ENCODE assay signal across 8 cellular contexts in the genomic region with DNA sequence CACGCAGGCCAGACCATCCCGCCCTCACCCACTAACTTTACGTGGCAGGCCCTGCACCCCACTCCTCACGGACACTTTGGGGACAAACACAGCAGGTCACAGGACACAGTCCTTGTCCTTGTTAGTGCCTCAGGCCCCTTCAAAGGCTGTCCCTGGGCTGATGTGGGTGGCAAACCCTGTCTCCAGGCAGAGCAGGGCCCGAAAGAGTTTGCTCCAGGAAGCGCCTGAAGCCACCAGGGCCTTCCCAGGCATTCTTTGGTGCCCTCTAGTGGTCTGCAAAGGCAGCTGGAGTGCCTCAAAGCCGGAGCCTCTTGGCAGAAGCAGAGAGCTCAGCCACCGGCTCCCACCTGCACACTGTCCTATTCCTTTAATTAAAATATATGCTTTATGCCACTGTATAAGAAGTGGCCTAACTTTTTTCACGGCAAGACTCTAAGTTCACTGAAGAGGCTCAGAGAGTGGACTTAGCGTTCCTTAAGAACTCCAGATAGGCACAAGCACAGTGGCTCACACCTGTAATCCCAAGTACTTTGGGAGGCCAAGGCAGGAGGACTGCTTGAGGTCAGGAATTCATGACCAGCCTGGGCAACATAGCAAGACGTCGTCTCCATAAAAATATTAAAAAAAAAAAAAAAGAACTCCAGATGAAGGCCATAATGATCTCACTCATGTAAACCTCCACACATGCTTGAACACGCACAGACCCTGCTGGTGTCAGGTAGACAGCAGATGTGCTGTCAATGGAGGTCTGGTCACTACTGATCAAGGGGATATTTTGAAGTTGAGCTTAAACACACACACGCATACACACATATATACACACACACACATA. TPM values are rescaled to one million over a fixed set of nuclear protein-coding genes. Genes with fewer than 3 reads are reported as not detected.
A peak's percentile ranks its signal among the peaks of the same experiment; 100 is the strongest.
DNase-seq lines count a peak whose midpoint lies in the region; ATAC-seq and TF ChIP-seq lines count a peak whose summit lies in the region.

No MANE protein-coding gene starts in this region.

- no peaks in the 10 kb centered on the region for H3K27me3 ChIP-seq in SJSA1 (replicated peaks)
- no peaks in the 10 kb centered on the region for H3K27me3 ChIP-seq in foreskin keratinocyte

- peak; percentile 98 for TF ChIP-seq CTCF in foreskin keratinocyte (conservative IDR thresholded peaks at IDR 0.05)

- peaks cover 56% of the 10 kb centered on the region for H3K36me3 ChIP-seq in SJSA1

- DNase-seq in DMS53 (lab: John Stamatoyannopoulos, UW) (peak; percentile 76), SJSA1 (ENCODE audit: low read depth in 1 of 2, low spot score in 2 of 2) (peak; percentile 89 to 90), activated gamma-delta T cell treated with Interleukin-2 at 50 U/mL for 16 hours (peak; percentile 82), foreskin keratinocyte (peak; percentile 88 to 94), occipital lobe (lab: John Stamatoyannopoulos, UW) (peak; percentile 86), stromal cell of bone marrow (ENCODE audit: low read depth) (peak; percentile 79)
- DNase-seq in Jurkat, Clone E6-1 (ENCODE audit: low read depth, low spot score) = peak; percentile 82

- ATAC-seq in foreskin keratinocyte (peak; percentile 52), HG03139 (IDR thresholded peaks at IDR 0.05; ENCODE audit: unreplicated experiment) (no peak)

- no peaks in the 10 kb centered on the region for H3K9me3 ChIP-seq in SJSA1 (replicated peaks)

- H3K27ac ChIP-seq in SJSA1 = peak overlapping the region; percentile 53
- H3K27ac ChIP-seq in foreskin keratinocyte = peak overlapping the region; percentile 75

- no peak overlapping the region for H3K4me3 ChIP-seq in Jurkat, Clone E6-1 (ENCODE audit: low read length)
- H3K4me3 ChIP-seq in SJSA1 = no peak overlapping the region

- H3K4me1 ChIP-seq in SJSA1 (replicated peaks) (peaks cover 75% of the 10 kb centered on the region), foreskin keratinocyte (peaks cover 44% of the 10 kb centered on the region)

RNA-seq across cellular contexts. Expression of a gene that starts 11.1 kb away (rescaled TPM):
- polyA plus RNA-seq in Jurkat, Clone E6-1 (2012; ENCODE audit: insufficient read depth, insufficient read length) = 136 TPM
- total RNA-seq in SJSA1 (2014; rRNA removed; shearing (Covaris generic)) = 18.8 and 27.4 TPM in 2 replicates
- total RNA-seq in foreskin keratinocyte (27.6 and 37.6 TPM in 2 replicates), occipital lobe (14.3 TPM)
- polyA plus RNA-seq in foreskin keratinocyte = 89.9 and 92.2 TPM in 2 replicates

RNA-seq across cellular contexts. Expression of a gene that starts 36.5 kb away (rescaled TPM):
- polyA plus RNA-seq in Jurkat, Clone E6-1 (2012; ENCODE audit: insufficient read depth, insufficient read length) = 18.2 TPM
- 0.88 and 6.3 TPM in 2 replicates for total RNA-seq in SJSA1 (2014; rRNA removed; shearing (Covaris generic))
- total RNA-seq in foreskin keratinocyte (5.7 and 6.2 TPM in 2 replicates), occipital lobe (10.6 TPM)
- 2.5 and 3.2 TPM in 2 replicates for polyA plus RNA-seq in foreskin keratinocyte

RNA-seq across cellular contexts. Expression of a gene that starts 58.6 kb away (rescaled TPM):
- polyA plus RNA-seq in Jurkat, Clone E6-1 (2012; ENCODE audit: insufficient read depth, insufficient read length) = 288 TPM
- total RNA-seq in SJSA1 (2014; rRNA removed; shearing (Covaris generic)) = 266 and 351 TPM in 2 replicates
- total RNA-seq in foreskin keratinocyte (264 and 268 TPM in 2 replicates), occipital lobe (200 TPM)
- 258 and 261 TPM in 2 replicates for polyA plus RNA-seq in foreskin keratinocyte
